ENCODE assay signal across 19 cellular contexts in the genomic region with DNA sequence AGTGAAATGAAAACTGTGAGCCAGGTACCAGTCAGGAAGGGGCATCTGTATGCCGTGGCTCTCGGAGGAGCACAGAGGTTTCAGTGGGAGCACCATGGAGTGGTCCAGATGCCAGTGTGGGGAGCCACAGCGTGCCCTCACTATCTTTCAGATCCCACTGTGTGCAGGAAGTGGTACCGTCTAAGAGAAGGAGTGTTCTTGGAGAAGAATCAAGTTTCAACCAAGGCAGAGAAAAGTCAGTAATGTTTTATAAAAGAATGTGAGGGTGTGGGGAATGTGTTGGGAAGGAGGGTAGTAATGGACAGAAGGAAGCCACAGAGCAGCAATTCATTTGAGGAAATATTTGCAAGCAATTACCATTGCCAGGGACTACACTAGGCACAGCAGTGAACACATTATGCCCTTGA.
"Had no signal": no experiment of that assay in that cellular context is flagged by ENCODE, and none has a peak within 500 bp of the region (broad histone marks: within the 10 kb centered on the region; RNA-seq: fewer than 3 reads in every experiment).

No MANE protein-coding gene starts in this region.

- DNase-seq: activated CD4-positive, alpha-beta T cell treated with anti-CD3 and anti-CD28 coated beads, Interleukin-2, amount 50 U/mL, for 1 hour; activated CD8-positive, alpha-beta memory T cell treated with anti-CD3 and anti-CD28 coated beads, Interleukin-2, amount 50 U/mL, for 4 hours; activated effector memory CD4-positive, alpha-beta T cell treated with anti-CD3 and anti-CD28 coated beads, Interleukin-2, amount 50 U/mL, for 16 hours; activated T-cell treated with anti-CD3 and anti-CD28 coated beads, Interleukin-2, amount 50 U/mL, for 48 hours; central memory CD4-positive, alpha-beta T cell; colonic mucosa; naive thymus-derived CD4-positive, alpha-beta T cell; stimulated activated CD4-positive, alpha-beta T cell treated with anti-CD3 and anti-CD28 coated beads, Interleukin-15, amount 100 ng/mL, for 24 hours; stimulated activated CD4-positive, alpha-beta T cell treated with anti-CD3 and anti-CD28 coated beads, Interleukin-2, amount 100 ng/mL, for 48 hours; stomach had no signal

- H3K9me3 Mint-ChIP-seq: activated naive CD4-positive, alpha-beta T cell treated with anti-CD3 and anti-CD28 coated beads, Interleukin-2, amount 50 U/mL, for 24 hours; brain; naive thymus-derived CD4-positive, alpha-beta T cell; neural progenitor cell; T-helper 1 cell treated with Interleukin-12 subunit alpha and Interleukin-12 subunit beta and Interleukin-4 antibody, amounts not matched to agents 30 μg/mL and 1 μg/mL, for 36 hours had no signal

- H3K27me3 ChIP-seq: colonic mucosa, esophagus muscularis mucosa, neural progenitor cell, stomach, upper lobe of left lung had no signal

- H3K27me3 Mint-ChIP-seq: activated naive CD4-positive, alpha-beta T cell treated with anti-CD3 and anti-CD28 coated beads, Interleukin-2, amount 50 U/mL, for 24 hours; brain; progenitor cell of endocrine pancreas had no signal

- H3K27ac ChIP-seq: colonic mucosa, esophagus muscularis mucosa, neural progenitor cell, skin epidermis, stomach, upper lobe of left lung had no signal

- H3K27ac Mint-ChIP-seq: activated naive CD4-positive, alpha-beta T cell treated with anti-CD3 and anti-CD28 coated beads, Interleukin-2, amount 50 U/mL, for 24 hours; brain; naive thymus-derived CD4-positive, alpha-beta T cell; neural progenitor cell; progenitor cell of endocrine pancreas; T-helper 1 cell treated with Interleukin-12 subunit alpha and Interleukin-12 subunit beta and Interleukin-4 antibody, amounts not matched to agents 30 μg/mL and 1 μg/mL, for 36 hours had no signal

- H3K4me2 ChIP-seq: neural progenitor cell had no signal

- H3K36me3 ChIP-seq: colonic mucosa, esophagus muscularis mucosa, neural progenitor cell, stomach, upper lobe of left lung had no signal

- H3K9me3 ChIP-seq: colonic mucosa, esophagus muscularis mucosa, stomach, upper lobe of left lung had no signal

- ATAC-seq: activated CD4-positive, CD25-positive, alpha-beta regulatory T cell treated with anti-CD3 and anti-CD28 coated beads, Interleukin-2, amount 50 U/mL, for 24 hours; naive thymus-derived CD4-positive, alpha-beta T cell had no signal

- H3K4me3 Mint-ChIP-seq: activated naive CD4-positive, alpha-beta T cell treated with anti-CD3 and anti-CD28 coated beads, Interleukin-2, amount 50 U/mL, for 24 hours; brain; naive thymus-derived CD4-positive, alpha-beta T cell; neural progenitor cell; T-helper 1 cell treated with Interleukin-12 subunit alpha and Interleukin-12 subunit beta and Interleukin-4 antibody, amounts not matched to agents 30 μg/mL and 1 μg/mL, for 36 hours had no signal

- H3K4me3 ChIP-seq: colonic mucosa, esophagus muscularis mucosa, neural progenitor cell, skin epidermis, stomach, upper lobe of left lung had no signal

- H3K9ac ChIP-seq: neural progenitor cell had no signal

- H3K36me3 Mint-ChIP-seq: activated naive CD4-positive, alpha-beta T cell treated with anti-CD3 and anti-CD28 coated beads, Interleukin-2, amount 50 U/mL, for 24 hours; brain; naive thymus-derived CD4-positive, alpha-beta T cell; neural progenitor cell had no signal

- H3K4me1 Mint-ChIP-seq: activated naive CD4-positive, alpha-beta T cell treated with anti-CD3 and anti-CD28 coated beads, Interleukin-2, amount 50 U/mL, for 24 hours; neural progenitor cell had no signal

- H2AFZ ChIP-seq: neural progenitor cell had no signal

- H3K4me1 ChIP-seq: colonic mucosa, stomach had no signal
